ENCODE assay signal across 8 cellular contexts in genomic region chr16:49856741-49857330, GRCh38. TPM values are rescaled to one million over a fixed set of nuclear protein-coding genes. Genes with fewer than 3 reads are reported as not detected.
DNase-seq lines count a peak whose midpoint lies in the region; ATAC-seq and TF ChIP-seq lines count a peak whose summit lies in the region.

No MANE protein-coding gene starts in this region.

- no peaks in the 10 kb centered on the region for H3K36me3 ChIP-seq in CD8-positive, alpha-beta T cell (ENCODE audit: insufficient read depth, low read length)
- no peaks in the 10 kb centered on the region for H3K36me3 ChIP-seq in skeletal muscle tissue (ENCODE audit: control insufficient read depth in 3 of 3, insufficient read depth in 3 of 3, low read length in 3 of 3)

- CTCF ChIA-PET in CD8-positive, alpha-beta T cell (lab: Charles Lee), result interaction anchor here (0.9 to 1.6 kb wide), 2 partner anchors 265 to 419 kb away, joined by 3 read pairs; no protein-coding TSS in a partner anchor

- H3K27ac ChIP-seq in CD8-positive, alpha-beta T cell (ENCODE audit: low read depth, low read length), result no peak overlapping the region
- peak overlapping the region; percentile 56 for H3K27ac ChIP-seq in skeletal muscle tissue (ENCODE audit: low read depth, low read length)

- no peak overlapping the region for H3K27ac Mint-ChIP-seq in CD8-positive, alpha-beta T cell

- peak overlapping the region; percentile 63 for H3K4me3 Mint-ChIP-seq in CD8-positive, alpha-beta T cell

- DNase-seq in CD8-positive, alpha-beta T cell, result no peak
- DNase-seq in HPDE6-E6E7 (ENCODE audit: extremely low spot score) (peak; percentile 59), SK-N-DZ (ENCODE audit: low spot score) (peak; percentile 69), choroid plexus epithelial cell (ENCODE audit: low read depth) (peak; percentile 93), iris pigment epithelial cell (ENCODE audit: low read depth) (peak; percentile 87), KG1 (lab: John Stamatoyannopoulos, UW) (no peak)

- no peaks in the 10 kb centered on the region for H3K36me3 Mint-ChIP-seq in CD8-positive, alpha-beta T cell

- POLR2A ChIA-PET in CD8-positive, alpha-beta T cell (lab: Charles Lee), result no interaction called here

- H3K27me3 Mint-ChIP-seq in CD8-positive, alpha-beta T cell (ENCODE audit: low read depth), result peaks cover 42% of the 10 kb centered on the region

- H3K4me1 Mint-ChIP-seq in CD8-positive, alpha-beta T cell (ENCODE audit: low read depth), result peaks cover 12% of the 10 kb centered on the region

- peaks cover 18% of the 10 kb centered on the region for H3K4me1 ChIP-seq in CD8-positive, alpha-beta T cell (ENCODE audit: insufficient read depth, low read length)
- H3K4me1 ChIP-seq in skeletal muscle tissue (ENCODE audit: control insufficient read depth in 3 of 3, insufficient read depth in 3 of 3, low read length in 3 of 3), result peaks cover 24 to 31% (median 27%) of the 10 kb centered on the region in 3 donors

- no peak for ATAC-seq in CD8-positive, alpha-beta T cell
- no peak for ATAC-seq in HG03095 (IDR thresholded peaks at IDR 0.05; ENCODE audit: unreplicated experiment)

- H3K9me3 Mint-ChIP-seq in CD8-positive, alpha-beta T cell, result no peaks in the 10 kb centered on the region

- no peaks in the 10 kb centered on the region for H3K9me3 ChIP-seq in CD8-positive, alpha-beta T cell (ENCODE audit: low read length)
- H3K9me3 ChIP-seq in skeletal muscle tissue (ENCODE audit: control insufficient read depth in 3 of 3, low read length in 3 of 3), result no peaks in the 10 kb centered on the region

- TF ChIP-seq CTCF in CD8-positive, alpha-beta T cell (IDR thresholded peaks at IDR 0.05), result no peak
- TF ChIP-seq CTCF in choroid plexus epithelial cell (conservative IDR thresholded peaks at IDR 0.05; ENCODE audit: low read depth, low read length), result peak; percentile 56

- H3K4me3 ChIP-seq in CD8-positive, alpha-beta T cell (ENCODE audit: low read depth, low read length), result no peak overlapping the region
- peak overlapping the region; percentile 62 for H3K4me3 ChIP-seq in choroid plexus epithelial cell (ENCODE audit: low read depth, low read length)
- H3K4me3 ChIP-seq in skeletal muscle tissue (ENCODE audit: low read length in 3 of 3), result peak overlapping the region; percentile 66 to 81 (median 67)

- peak overlapping the region in 2 of 3 donors; percentile 73 to 79 for H3K9ac ChIP-seq in skeletal muscle tissue (ENCODE audit: low read depth in 1 of 3, low read length in 3 of 3)

- peaks cover 6% of the 10 kb centered on the region for H3K27me3 ChIP-seq in CD8-positive, alpha-beta T cell (ENCODE audit: insufficient read depth, low read length)
- no peaks in the 10 kb centered on the region for H3K27me3 ChIP-seq in skeletal muscle tissue (ENCODE audit: control insufficient read depth in 3 of 3, insufficient read depth in 3 of 3, low read length in 3 of 3)

- intact Hi-C loops in CD8-positive, alpha-beta T cell (cut with DNase I, micrococcal nuclease), result no loop called here

RNA-seq across cellular contexts. Expression of gene ZNF423, which starts 0.9 kb away (rescaled TPM):
- total RNA-seq in CD8-positive, alpha-beta T cell, result not detected
- 4.8 and 5.4 TPM in 2 replicates for polyA plus RNA-seq in SK-N-DZ (2014; cell fraction: cytosol; rRNA removed)
- polyA plus RNA-seq in SK-N-DZ (2014; cell fraction: nucleus; rRNA removed), result 1.7 and 2.6 TPM in 2 replicates
- 16.7 TPM for total RNA-seq in skeletal muscle tissue

Comparison
In these comparisons a context has a peak if more than half of its experiments do, and no peak if none do; other contexts are left out.
1. DNase-seq: peak in HPDE6-E6E7 (single experiment), SK-N-DZ (single experiment), choroid plexus epithelial cell (single experiment) and iris pigment epithelial cell (single experiment); none in CD8-positive, alpha-beta T cell (0 of 7) and KG1 (single experiment).
2. RNA of gene ZNF423, which starts 0.9 kb away (total RNA-seq): 16.7 TPM in skeletal muscle tissue (single experiment); not detected in CD8-positive, alpha-beta T cell; every median in the first group is over 10 times any median in the second.